9 cellular contexts compared by ENCODE assay signal in the genomic region with DNA sequence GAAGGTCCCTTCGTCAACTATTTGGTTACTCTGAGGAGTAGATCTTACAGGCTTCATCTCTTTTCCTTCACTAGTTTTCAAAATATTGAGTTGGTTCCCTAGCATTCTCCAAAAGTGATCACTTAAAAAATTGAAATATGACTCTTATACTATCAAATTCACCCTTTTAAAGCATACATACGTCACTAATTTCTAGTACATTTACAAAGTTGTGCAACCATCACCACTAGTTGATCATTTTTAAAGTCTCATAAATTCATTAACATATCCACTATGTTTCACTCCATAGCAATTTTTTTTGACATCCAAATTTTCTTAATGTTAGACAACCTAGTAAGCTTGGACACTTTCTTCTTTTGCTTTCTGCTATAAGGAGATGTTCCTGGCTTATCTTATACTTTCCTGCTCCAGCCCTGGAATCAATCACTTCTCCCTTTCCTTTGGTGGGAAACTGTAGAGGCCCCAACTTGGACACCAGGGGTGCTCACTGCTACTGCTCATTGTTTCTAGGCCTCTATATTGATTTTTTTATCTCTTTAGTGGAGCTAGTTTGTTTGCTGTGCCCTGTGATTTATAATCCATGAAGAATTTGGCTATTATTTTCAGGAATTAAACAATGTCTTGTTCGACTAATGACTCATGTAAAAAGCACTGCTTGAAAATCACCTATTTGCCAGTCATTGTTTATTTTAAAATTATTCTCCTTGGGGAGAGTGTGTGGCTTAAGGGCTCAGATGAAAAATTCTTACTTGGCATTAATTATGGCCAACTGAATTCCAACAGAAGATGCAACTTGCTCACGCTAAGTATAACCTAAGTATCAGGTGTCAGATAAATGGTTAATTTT.
DNase-seq lines count a peak whose midpoint lies in the region; ATAC-seq lines count a peak whose summit lies in the region.
"Had no signal": no experiment of that assay in that cellular context is flagged by ENCODE, and none has a peak within 500 bp of the region (broad histone marks: within the 10 kb centered on the region; RNA-seq: fewer than 3 reads in every experiment).

No MANE protein-coding gene starts in this region.

- H3K4me3 Mint-ChIP-seq in stimulated activated effector memory CD8-positive, alpha-beta T cell treated with anti-CD3 and anti-CD28 coated beads, Interleukin-12 subunit alpha, Interleukin-12 subunit beta, amount 100 ng/mL, for 72 hours = no peak overlapping the region

- peaks cover 3% of the 10 kb centered on the region for H3K36me3 Mint-ChIP-seq in stimulated activated effector memory CD8-positive, alpha-beta T cell treated with anti-CD3 and anti-CD28 coated beads, Interleukin-12 subunit alpha, Interleukin-12 subunit beta, amount 100 ng/mL, for 72 hours

- peak; percentile 16 for DNase-seq in NCI-H1092 treated with DMSO at 0.1 percent for 48 hours (lab: John Stamatoyannopoulos, UW)
- no peak for DNase-seq in NCI-H1092 (lab: John Stamatoyannopoulos, UW)
- peak; percentile 47 for DNase-seq in NCI-H69 (lab: John Stamatoyannopoulos, UW)
- DNase-seq in fibroblast of peridontal ligament (ENCODE audit: extremely low read depth) = peak; percentile 54
- no peak for DNase-seq in stimulated activated effector memory CD8-positive, alpha-beta T cell treated with anti-CD3 and anti-CD28 coated beads, Interleukin-12 subunit alpha, Interleukin-12 subunit beta, amount 100 ng/mL, for 72 hours (ENCODE audit: low spot score in 2 of 2)
- no peak for DNase-seq in hepatic stellate cell (ENCODE audit: low spot score)
- DNase-seq in HUDEP-2 (lab: John Stamatoyannopoulos, UW; ENCODE audit: unreplicated experiment in 76 of 76) = no peak
- DNase-seq: NCI-H1105 treated with DMSO at 0.1 percent for 48 hours had no signal

- H3K27ac Mint-ChIP-seq in stimulated activated effector memory CD8-positive, alpha-beta T cell treated with anti-CD3 and anti-CD28 coated beads, Interleukin-12 subunit alpha, Interleukin-12 subunit beta, amount 100 ng/mL, for 72 hours = peak overlapping the region; percentile 73

- ATAC-seq in stimulated activated effector memory CD8-positive, alpha-beta T cell treated with anti-CD3 and anti-CD28 coated beads, Interleukin-12 subunit alpha, Interleukin-12 subunit beta, amount 100 ng/mL, for 72 hours = no peak
- ATAC-seq in activated CD4-positive, CD25-positive, alpha-beta regulatory T cell treated with anti-CD3 and anti-CD28 coated beads, Interleukin-2, amount 50 U/mL, for 24 hours = no peak

- H3K4me1 Mint-ChIP-seq in stimulated activated effector memory CD8-positive, alpha-beta T cell treated with anti-CD3 and anti-CD28 coated beads, Interleukin-12 subunit alpha, Interleukin-12 subunit beta, amount 100 ng/mL, for 72 hours = no peaks in the 10 kb centered on the region

- no peaks in the 10 kb centered on the region for H3K9me3 Mint-ChIP-seq in stimulated activated effector memory CD8-positive, alpha-beta T cell treated with anti-CD3 and anti-CD28 coated beads, Interleukin-12 subunit alpha, Interleukin-12 subunit beta, amount 100 ng/mL, for 72 hours

Comparison
In these comparisons a context has a peak if more than half of its experiments do, and no peak if none do; other contexts are left out.
1. DNase-seq: peak in NCI-H1092 treated with DMSO at 0.1 percent for 48 hours (single experiment), NCI-H69 (single experiment) and fibroblast of peridontal ligament (single experiment); none in NCI-H1092 (single experiment), stimulated activated effector memory CD8-positive, alpha-beta T cell treated with anti-CD3 and anti-CD28 coated beads, Interleukin-12 subunit alpha, Interleukin-12 subunit beta, amount 100 ng/mL, for 72 hours (0 of 2), hepatic stellate cell (single experiment) and HUDEP-2 (0 of 76).